27 cellular contexts compared by ENCODE assay signal in genomic region chr6:134472046-134472445, GRCh38.
"Had no signal": no experiment of that assay in that cellular context is flagged by ENCODE, and none has a peak within 500 bp of the region (broad histone marks: within the 10 kb centered on the region; RNA-seq: fewer than 3 reads in every experiment).

No MANE protein-coding gene starts in this region.

- FAIRE-seq: urothelium cell line had no signal

- ATAC-seq: natural killer cell; right lobe of liver; stimulated activated naive B cell treated with anti-CD40 and anti-IgM and Interleukin-4, amounts not matched to agents 10 μg/mL and 1 μg/mL and 100 μg/mL, for 72 hours; stimulated activated naive CD8-positive, alpha-beta T cell treated with anti-CD3 and anti-CD28 coated beads, Interleukin-15, Interleukin-2, amounts not matched to agents 100 U/mL and 50 U/mL, for 24 hours; upper lobe of right lung had no signal

- H3K9me3 ChIP-seq: left ventricle myocardium inferior, neutrophil, right atrium auricular region, right lobe of liver, suprapubic skin, thoracic aorta, tibial artery, upper lobe of right lung had no signal

- H3K4me1 Mint-ChIP-seq: immature natural killer cell, natural killer cell had no signal

- H3K4me3 Mint-ChIP-seq: immature natural killer cell; mesothelial cell of epicardium; natural killer cell; nephron progenitor cell; neural progenitor cell; stimulated activated naive B cell treated with anti-CD40 and anti-IgM and Interleukin-4, amounts not matched to agents 10 μg/mL and 1 μg/mL and 100 μg/mL, for 72 hours had no signal

- H3K27me3 Mint-ChIP-seq: naive B cell; stimulated activated naive B cell treated with anti-CD40 and anti-IgM and Interleukin-4, amounts not matched to agents 10 μg/mL and 1 μg/mL and 100 μg/mL, for 72 hours had no signal

- H3K36me3 Mint-ChIP-seq: immature natural killer cell; mesothelial cell of epicardium; naive B cell; natural killer cell; neural progenitor cell; stimulated activated naive B cell treated with anti-CD40 and anti-IgM and Interleukin-4, amounts not matched to agents 10 μg/mL and 1 μg/mL and 100 μg/mL, for 72 hours had no signal

- H3K4me1 ChIP-seq: right atrium auricular region, tibial artery, upper lobe of right lung had no signal

- H3K4me3 ChIP-seq: left ventricle myocardium inferior, lung, neural progenitor cell, right atrium auricular region, right lobe of liver, smooth muscle cell, suprapubic skin, thoracic aorta, tibial artery, upper lobe of right lung had no signal

- H3K27me3 ChIP-seq: neural progenitor cell, neutrophil, right atrium auricular region, right lobe of liver, suprapubic skin, tibial artery, upper lobe of right lung had no signal

- H3K27ac Mint-ChIP-seq: immature natural killer cell; mesothelial cell of epicardium; naive B cell; natural killer cell; nephron progenitor cell; neural progenitor cell; stimulated activated naive B cell treated with anti-CD40 and anti-IgM and Interleukin-4, amounts not matched to agents 10 μg/mL and 1 μg/mL and 100 μg/mL, for 72 hours had no signal

- DNase-seq: hypothalamus; immature natural killer cell; islet precursor cell; left ventricle myocardium inferior; mesendoderm; naive B cell; natural killer cell; nephron progenitor cell; occipital lobe; right lobe of liver; stimulated activated CD4-positive, alpha-beta T cell treated with anti-CD3 and anti-CD28 coated beads, Interleukin-1b, Interleukin-23, amount 100 ng/mL, for 48 hours; stimulated activated CD4-positive, alpha-beta T cell treated with anti-CD3 and anti-CD28 coated beads, Interleukin-2, amount 100 ng/mL, for 48 hours; stimulated activated naive B cell treated with anti-CD40 and anti-IgM and Interleukin-4, amounts not matched to agents 10 μg/mL and 1 μg/mL and 100 μg/mL, for 72 hours; stimulated activated naive CD8-positive, alpha-beta T cell treated with anti-CD3 and anti-CD28 coated beads, Interleukin-15, Interleukin-2, amounts not matched to agents 100 U/mL and 50 U/mL, for 24 hours; tibial artery; trophoblast cell; upper lobe of right lung had no signal

- H3K27ac ChIP-seq: left ventricle myocardium inferior, neural progenitor cell, neutrophil, parathyroid adenoma, right atrium auricular region, right lobe of liver, suprapubic skin, thoracic aorta, tibial artery, upper lobe of right lung had no signal

- H3K9me3 Mint-ChIP-seq: immature natural killer cell, mesothelial cell of epicardium, natural killer cell, nephron progenitor cell, neural progenitor cell had no signal

- H3K36me3 ChIP-seq: left ventricle myocardium inferior, neural progenitor cell, neutrophil, right atrium auricular region, right lobe of liver, suprapubic skin, thoracic aorta, tibial artery, upper lobe of right lung had no signal
